In genomic region chr1:999797-1000356, GRCh38 we compare ENCODE assay signal across 8 cellular contexts. TPM values are rescaled to one million over a fixed set of nuclear protein-coding genes. Genes with fewer than 3 reads are reported as not detected.
A peak's percentile ranks its signal among the peaks of the same experiment; 100 is the strongest.
DNase-seq lines count a peak whose midpoint lies in the region; ATAC-seq and TF ChIP-seq lines count a peak whose summit lies in the region.

A gene with protein sequence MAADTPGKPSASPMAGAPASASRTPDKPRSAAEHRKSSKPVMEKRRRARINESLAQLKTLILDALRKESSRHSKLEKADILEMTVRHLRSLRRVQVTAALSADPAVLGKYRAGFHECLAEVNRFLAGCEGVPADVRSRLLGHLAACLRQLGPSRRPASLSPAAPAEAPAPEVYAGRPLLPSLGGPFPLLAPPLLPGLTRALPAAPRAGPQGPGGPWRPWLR (minus strand): TSS chr1:1000097. CDS start chr1:999973, 124 bp downstream.

- intact Hi-C loops in mammary epithelial cell (cut with micrococcal nuclease) (loop anchor here (5.0 kb wide), 1 partner anchor 57 kb away; no protein-coding TSS in a partner anchor), sciatic nerve (cut with DNase I) (no loop called here)

- H3K36me3 ChIP-seq in mammary epithelial cell (ENCODE audit: insufficient read depth, low read length) (no peaks in the 10 kb centered on the region), MM.1S (replicated peaks; ENCODE audit: insufficient read depth, low read length) (no peaks in the 10 kb centered on the region)

- no peaks in the 10 kb centered on the region for H3K79me2 ChIP-seq in mammary epithelial cell (ENCODE audit: insufficient read depth, low read length)
- no peaks in the 10 kb centered on the region for H3K79me2 ChIP-seq in MM.1S (ENCODE audit: low read length)

- H3K9ac ChIP-seq in mammary epithelial cell (ENCODE audit: insufficient read depth, low read length) (peak within 1 kb of the TSS; percentile 40), MM.1S (ENCODE audit: low read length) (no peak within 1 kb of the TSS)

- H3K4me3 ChIP-seq in GM12875 (ENCODE audit: low read depth, low read length) (peak within 1 kb of the TSS; percentile 15), LNCaP clone FGC (ENCODE audit: low read depth, low read length) (peak within 1 kb of the TSS; percentile 78), mammary epithelial cell (replicated peaks in 1 of 3; ENCODE audit: insufficient read depth in 1 of 3, low read depth in 2 of 3, low read length in 3 of 3) (peak within 1 kb of the TSS; percentile 42 to 54 (median 50)), iPS-18c (ENCODE audit: insufficient read depth, low read depth, low read length) (peak within 1 kb of the TSS; percentile 67), MM.1S (ENCODE audit: low read length) (no peak within 1 kb of the TSS)

- peaks cover 2% of the 10 kb centered on the region for H4K20me1 ChIP-seq in mammary epithelial cell (ENCODE audit: insufficient read depth, low read length)
- H4K20me1 ChIP-seq in MM.1S (ENCODE audit: insufficient read depth, low read length) = no peaks in the 10 kb centered on the region

- H3K27ac ChIP-seq in mammary epithelial cell (ENCODE audit: insufficient read depth, low read depth, low read length) (peak within 1 kb of the TSS; percentile 45), MM.1S (ENCODE audit: low read length) (no peak within 1 kb of the TSS)

- no peaks in the 10 kb centered on the region for H3K9me2 ChIP-seq in MM.1S (replicated peaks; ENCODE audit: insufficient read depth, low read length)

- H3K4me1 ChIP-seq in mammary epithelial cell (ENCODE audit: insufficient read depth, low read length) (peaks cover 30% of the 10 kb centered on the region), MM.1S (ENCODE audit: low read length) (no peaks in the 10 kb centered on the region)

- DNase-seq in LNCaP clone FGC (ENCODE audit: low read depth) = peak; percentile 78
- peak; percentile 48 for DNase-seq in T-helper 9 cell
- DNase-seq in mammary epithelial cell = peak; percentile 82
- peak; percentile 90 for DNase-seq in sciatic nerve (ENCODE audit: low spot score)
- no peak for DNase-seq in MM.1S

- dilution Hi-C loops in mammary epithelial cell (cut with HindIII; ENCODE audit: low sequenced_read_pairs) = loop anchor here (10.0 kb wide), 1 partner anchor 375 kb away; the partner anchor contains the start of gene AURKAIP1

- peak within 1 kb of the TSS; percentile 67 for H2AFZ ChIP-seq in mammary epithelial cell (ENCODE audit: low read depth, low read length)
- no peak within 1 kb of the TSS for H2AFZ ChIP-seq in MM.1S (ENCODE audit: low read length)

- in situ Hi-C loops in mammary epithelial cell (cut with MboI; ENCODE audit: low sequenced_read_pairs in 2 of 2) = loop anchor here in 1 of 2 donors (25.0 kb wide), 1 partner anchor 287 kb away; the partner anchor contains the start of gene SCNN1D

- no TSS peak for BruUV-seq in mammary epithelial cell (replicated peaks; lab: Mats Ljungman, UMichigan)

- H3K27me3 ChIP-seq in mammary epithelial cell (ENCODE audit: insufficient read depth, low read length) (peaks cover 17% of the 10 kb centered on the region), MM.1S (replicated peaks; ENCODE audit: insufficient read depth, low read length) (peaks cover 81% of the 10 kb centered on the region)

- TF ChIP-seq CTCF in GM12875 (IDR thresholded peaks at IDR 0.05; ENCODE audit: borderline replicate concordance, insufficient read depth, low read depth, low read length) (no peak), LNCaP clone FGC (IDR thresholded peaks at IDR 0.05; ENCODE audit: control insufficient read depth, extremely low read depth, insufficient read depth) (no peak), mammary epithelial cell (conservative IDR thresholded peaks at IDR 0.05 in 1 of 2, IDR thresholded peaks at IDR 0.05 in 1 of 2; ENCODE audit: extremely low read depth in 1 of 2, insufficient read depth in 1 of 2, low read depth in 1 of 2, low read length in 2 of 2) (no peak), MM.1S (IDR thresholded peaks at IDR 0.05; ENCODE audit: low read length) (no peak)

- peak; percentile 80 for ATAC-seq in sciatic nerve
- ATAC-seq in HG02885 (IDR thresholded peaks at IDR 0.05; ENCODE audit: poor library complexity, unreplicated experiment) = no peak

- no peaks in the 10 kb centered on the region for H3K9me3 ChIP-seq in mammary epithelial cell (replicated peaks; ENCODE audit: insufficient read depth, low read length)
- H3K9me3 ChIP-seq in iPS-18c (ENCODE audit: control insufficient read depth, insufficient read depth, low read length) = no peaks in the 10 kb centered on the region
- no peaks in the 10 kb centered on the region for H3K9me3 ChIP-seq in MM.1S (replicated peaks; ENCODE audit: insufficient read depth, low read length)

- H3F3A ChIP-seq in MM.1S (ENCODE audit: insufficient read depth, low read length) = no peaks in the 10 kb centered on the region

- H3K4me2 ChIP-seq in mammary epithelial cell (ENCODE audit: insufficient read depth, low read depth, low read length) = peak within 1 kb of the TSS; percentile 99
- no peak within 1 kb of the TSS for H3K4me2 ChIP-seq in MM.1S (ENCODE audit: low read depth, low read length)

- 9% methylated on average over 7 of the region's 85 CpGs for WGBS in mammary epithelial cell (ENCODE audit: low coverage, missing lambda C conversion rate)

- CTCF ChIA-PET in mammary epithelial cell (lab: Charles Lee; ENCODE audit: low non-redundant PET) = no interaction called here

RNA-seq across cellular contexts. Expression of the gene that starts here (rescaled TPM):
- total RNA-seq in mammary epithelial cell (10 to 100 TPM in 1 of 2 donors, 1 to 10 TPM in 1; 6.4 to 24.7 TPM), sciatic nerve (30.5 TPM)
- 2.1 TPM for polyA plus RNA-seq in mammary epithelial cell
- not detected for polyA minus RNA-seq in mammary epithelial cell
